In genomic region chr1:23959461-23960290, GRCh38 we compare ENCODE assay signal across 1 cellular context.
TF ChIP-seq lines count a peak whose summit lies in the region.

A gene with protein sequence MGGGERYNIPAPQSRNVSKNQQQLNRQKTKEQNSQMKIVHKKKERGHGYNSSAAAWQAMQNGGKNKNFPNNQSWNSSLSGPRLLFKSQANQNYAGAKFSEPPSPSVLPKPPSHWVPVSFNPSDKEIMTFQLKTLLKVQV (plus strand): TSS chr1:23959828. CDS start chr1:23961458, 1,630 bp downstream.

TF ChIP-seq in H1, 55 proteins besides CTCF, POLR2A, EP300 and RAD21:
- TF ChIP-seq MAX (IDR thresholded peaks at IDR 0.05), result peak; percentile 58; the same call in 1 of the 2 replicates
- TF ChIP-seq, protein P1, sequence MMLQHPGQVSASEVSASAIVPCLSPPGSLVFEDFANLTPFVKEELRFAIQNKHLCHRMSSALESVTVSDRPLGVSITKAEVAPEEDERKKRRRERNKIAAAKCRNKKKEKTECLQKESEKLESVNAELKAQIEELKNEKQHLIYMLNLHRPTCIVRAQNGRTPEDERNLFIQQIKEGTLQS (IDR thresholded peaks at IDR 0.05; ENCODE audit: insufficient read depth, low read depth, low read length), result no peak
- TF ChIP-seq TAF7 (optimal IDR thresholded peaks at IDR 0.05; ENCODE audit: borderline replicate concordance, low read depth, low read length), result peak; percentile 95
- peak; percentile 98 for TF ChIP-seq TAF1 (IDR thresholded peaks at IDR 0.05; ENCODE audit: low read depth, low read length)
- TF ChIP-seq TBP (IDR thresholded peaks at IDR 0.05; ENCODE audit: low read depth, low read length), result peak; percentile 95
- no peak for TF ChIP-seq BCL11A (IDR thresholded peaks at IDR 0.05; ENCODE audit: low read depth in 2 of 2, low read length in 2 of 2)
- peak; percentile 59; the same call in 1 of the 2 replicates for TF ChIP-seq EGR1 (IDR thresholded peaks at IDR 0.05; ENCODE audit: borderline replicate concordance, low read depth, low read length)
- no peak for TF ChIP-seq SRF (IDR thresholded peaks at IDR 0.05; ENCODE audit: low read depth, low read length)
- TF ChIP-seq EZH2 (IDR thresholded peaks at IDR 0.05; ENCODE audit: low read depth, low read length, severe bottlenecking), result no peak
- TF ChIP-seq ASH2L (IDR thresholded peaks at IDR 0.05; ENCODE audit: low read length), result peak; percentile 61
- no peak for TF ChIP-seq JUND (IDR thresholded peaks at IDR 0.05; ENCODE audit: low read length)
- no peak for TF ChIP-seq BRCA1 (IDR thresholded peaks at IDR 0.05; ENCODE audit: low read depth, low read length)
- TF ChIP-seq YY1 (IDR thresholded peaks at IDR 0.05; ENCODE audit: low read depth, low read length), result peak; percentile 99
- peak; percentile 93 for TF ChIP-seq PHF8 (conservative IDR thresholded peaks at IDR 0.05; ENCODE audit: low read depth, low read length)
- TF ChIP-seq KDM1A (IDR thresholded peaks at IDR 0.05; ENCODE audit: borderline replicate concordance, low read length), result no peak
- no peak for TF ChIP-seq BACH1 (IDR thresholded peaks at IDR 0.05; ENCODE audit: low read length)
- TF ChIP-seq SP1 (IDR thresholded peaks at IDR 0.05; ENCODE audit: low read depth, low read length), result peak; percentile 83
- 0 out of 4 replicates have a peak, but pooled peaks of 1 of the 2 experiments have one; percentile 55 for TF ChIP-seq SIN3A (conservative IDR thresholded peaks at IDR 0.05 in 1 of 2, IDR thresholded peaks at IDR 0.05 in 1 of 2; ENCODE audit: low read depth in 1 of 2, low read length in 2 of 2)
- TF ChIP-seq GTF2F1 (IDR thresholded peaks at IDR 0.05; ENCODE audit: borderline replicate concordance, low read depth, low read length), result peak; percentile 82
- TF ChIP-seq, protein P2, sequence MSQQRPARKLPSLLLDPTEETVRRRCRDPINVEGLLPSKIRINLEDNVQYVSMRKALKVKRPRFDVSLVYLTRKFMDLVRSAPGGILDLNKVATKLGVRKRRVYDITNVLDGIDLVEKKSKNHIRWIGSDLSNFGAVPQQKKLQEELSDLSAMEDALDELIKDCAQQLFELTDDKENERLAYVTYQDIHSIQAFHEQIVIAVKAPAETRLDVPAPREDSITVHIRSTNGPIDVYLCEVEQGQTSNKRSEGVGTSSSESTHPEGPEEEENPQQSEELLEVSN (IDR thresholded peaks at IDR 0.05), result peak; percentile 56
- TF ChIP-seq, protein P3, sequence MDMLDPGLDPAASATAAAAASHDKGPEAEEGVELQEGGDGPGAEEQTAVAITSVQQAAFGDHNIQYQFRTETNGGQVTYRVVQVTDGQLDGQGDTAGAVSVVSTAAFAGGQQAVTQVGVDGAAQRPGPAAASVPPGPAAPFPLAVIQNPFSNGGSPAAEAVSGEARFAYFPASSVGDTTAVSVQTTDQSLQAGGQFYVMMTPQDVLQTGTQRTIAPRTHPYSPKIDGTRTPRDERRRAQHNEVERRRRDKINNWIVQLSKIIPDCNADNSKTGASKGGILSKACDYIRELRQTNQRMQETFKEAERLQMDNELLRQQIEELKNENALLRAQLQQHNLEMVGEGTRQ (IDR thresholded peaks at IDR 0.05; ENCODE audit: low read length), result 0 out of 2 replicates have a peak, but pooled peaks have one; percentile 2
- peak; percentile 62 for TF ChIP-seq CHD2 (IDR thresholded peaks at IDR 0.05; ENCODE audit: low read length)
- TF ChIP-seq KDM4A (IDR thresholded peaks at IDR 0.05; ENCODE audit: low read depth, low read length, severe bottlenecking), result peak; percentile 48
- peak; percentile 71; the same call in 1 of the 2 replicates for TF ChIP-seq SP4 (IDR thresholded peaks at IDR 0.05; ENCODE audit: low read length)
- TF ChIP-seq CHD1 (IDR thresholded peaks at IDR 0.05; ENCODE audit: low read depth, low read length), result 0 out of 2 replicates have a peak, but pooled peaks have one; percentile 26
- TF ChIP-seq RFX5 (IDR thresholded peaks at IDR 0.05; ENCODE audit: borderline replicate concordance, low read depth, low read length), result peak; percentile 94
- TF ChIP-seq POLR2AphosphoS5 (IDR thresholded peaks at IDR 0.05; ENCODE audit: low read depth, low read length), result peak; percentile 78
- TF ChIP-seq CREB1 (IDR thresholded peaks at IDR 0.05), result peak; percentile 40
